In genomic region chr7:100483101-100483727, GRCh38 we compare ENCODE assay signal across 1 cellular context.
TF ChIP-seq lines count a peak whose summit lies in the region.

No MANE protein-coding gene starts in this region.

TF ChIP-seq in H1, 55 proteins besides CTCF, POLR2A, EP300 and RAD21 (continued from another document):
- TF ChIP-seq SP1 (IDR thresholded peaks at IDR 0.05; ENCODE audit: low read depth, low read length) (no peak), KDM4A (IDR thresholded peaks at IDR 0.05; ENCODE audit: low read depth, low read length, severe bottlenecking) (peak; percentile 15), CBX5 (IDR thresholded peaks at IDR 0.05; ENCODE audit: low read depth, low read length) (no peak), HDAC2 (IDR thresholded peaks at IDR 0.05; ENCODE audit: borderline replicate concordance in 1 of 2, low read depth in 2 of 2, low read length in 2 of 2) (peak in 1 of 2 experiments; percentile 80; a peak in 2 of 4 replicates), KDM1A (IDR thresholded peaks at IDR 0.05; ENCODE audit: borderline replicate concordance, low read length) (peak; percentile 4; the same call in 1 of the 2 replicates), CTBP2 (IDR thresholded peaks at IDR 0.05; ENCODE audit: borderline replicate concordance, insufficient read depth, insufficient read length, low read length) (peak; percentile 64), TAF7 (optimal IDR thresholded peaks at IDR 0.05; ENCODE audit: borderline replicate concordance, low read depth, low read length) (peak; percentile 89), TCF12 (IDR thresholded peaks at IDR 0.05; ENCODE audit: low read depth, low read length) (0 out of 2 replicates have a peak, but pooled peaks have one; percentile 28), ATF2 (IDR thresholded peaks at IDR 0.05; ENCODE audit: low read length) (no peak), CREB1 (IDR thresholded peaks at IDR 0.05) (peak; percentile 72), EGR1 (IDR thresholded peaks at IDR 0.05; ENCODE audit: borderline replicate concordance, low read depth, low read length) (peak; percentile 90), CHD1 (IDR thresholded peaks at IDR 0.05; ENCODE audit: low read depth, low read length) (no peak), RFX5 (IDR thresholded peaks at IDR 0.05; ENCODE audit: borderline replicate concordance, low read depth, low read length) (0 out of 2 replicates have a peak, but pooled peaks have one; percentile 16), NANOG (IDR thresholded peaks at IDR 0.05; ENCODE audit: insufficient read depth, low read depth, low read length, poor library complexity, severe bottlenecking) (no peak), JUND (IDR thresholded peaks at IDR 0.05; ENCODE audit: low read length) (0 out of 2 replicates have a peak, but pooled peaks have one; percentile 9), BRCA1 (IDR thresholded peaks at IDR 0.05; ENCODE audit: low read depth, low read length) (no peak), SIN3A (conservative IDR thresholded peaks at IDR 0.05 in 1 of 2, IDR thresholded peaks at IDR 0.05 in 1 of 2; ENCODE audit: low read depth in 1 of 2, low read length in 2 of 2) (peak in 1 of 2 experiments; percentile 68; a peak in 1 of 4 replicates)
